Comparison of ENCODE assay signal across 28 cellular contexts in the genomic region with DNA sequence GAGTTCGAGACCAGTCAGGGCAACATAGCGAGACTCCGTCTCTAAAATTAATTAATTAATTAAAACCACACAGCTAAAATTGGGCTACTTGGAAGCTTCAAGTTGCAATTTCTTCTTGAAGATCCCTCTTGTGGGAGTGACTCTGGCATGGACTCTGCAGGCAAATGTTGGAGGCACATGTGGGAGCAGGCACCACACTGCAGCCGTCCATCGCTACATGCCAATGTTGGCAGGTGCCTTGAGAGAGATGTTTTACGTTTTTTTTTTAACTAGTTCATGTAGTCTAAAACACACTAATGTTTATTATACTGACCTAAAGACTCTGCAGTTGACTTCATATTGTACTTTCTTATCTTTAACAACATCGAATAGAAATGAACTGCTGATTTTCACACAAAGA. TPM values are rescaled to one million over a fixed set of nuclear protein-coding genes. Genes with fewer than 3 reads are reported as not detected.
DNase-seq lines count a peak whose midpoint lies in the region; TF ChIP-seq lines count a peak whose summit lies in the region.
"Had no signal": no experiment of that assay in that cellular context is flagged by ENCODE, and none has a peak within 500 bp of the region (broad histone marks: within the 10 kb centered on the region; RNA-seq: fewer than 3 reads in every experiment).

No MANE protein-coding gene starts in this region.

- H2AFZ ChIP-seq in ACC112 (ENCODE audit: low read length, unreplicated experiment), result no peak overlapping the region

- H3K4me3 Mint-ChIP-seq in activated CD4-positive, alpha-beta T cell treated with anti-CD3 and anti-CD28 coated beads, Interleukin-2, amount 10 ng/mL, durations not matched to agents 24 days and 14 days, result no peak overlapping the region
- H3K4me3 Mint-ChIP-seq: CD14-positive monocyte; CD4-positive, alpha-beta memory T cell; CD4-positive, CD25-positive, alpha-beta regulatory T cell; CD8-positive, alpha-beta memory T cell had no signal

- peak overlapping the region; percentile 65 for H3K27ac ChIP-seq in ACC112 (ENCODE audit: low read depth, low read length)
- no peak overlapping the region for H3K27ac ChIP-seq in coronary artery
- no peak overlapping the region for H3K27ac ChIP-seq in vagina
- no peak overlapping the region for H3K27ac ChIP-seq in brain microvascular endothelial cell
- H3K27ac ChIP-seq: 22Rv1, A549, BLaER1 had no signal

- H3K27me3 Mint-ChIP-seq in activated CD4-positive, alpha-beta T cell treated with anti-CD3 and anti-CD28 coated beads, Interleukin-2, amount 10 ng/mL, durations not matched to agents 24 days and 14 days, result peaks cover 40% of the 10 kb centered on the region

- peaks cover 24% of the 10 kb centered on the region for H3K4me1 Mint-ChIP-seq in activated CD4-positive, alpha-beta T cell treated with anti-CD3 and anti-CD28 coated beads, Interleukin-2, amount 10 ng/mL, durations not matched to agents 24 days and 14 days
- H3K4me1 Mint-ChIP-seq: CD4-positive, alpha-beta memory T cell; CD4-positive, CD25-positive, alpha-beta regulatory T cell; CD8-positive, alpha-beta memory T cell had no signal

- no peaks in the 10 kb centered on the region for H3K9me3 Mint-ChIP-seq in activated CD4-positive, alpha-beta T cell treated with anti-CD3 and anti-CD28 coated beads, Interleukin-2, amount 10 ng/mL, durations not matched to agents 24 days and 14 days
- H3K9me3 Mint-ChIP-seq: CD14-positive monocyte; CD4-positive, alpha-beta memory T cell had no signal

- TF ChIP-seq POLR2A in vagina (IDR thresholded peaks at IDR 0.05), result no peak

- H3K27ac Mint-ChIP-seq in activated CD4-positive, alpha-beta T cell treated with anti-CD3 and anti-CD28 coated beads, Interleukin-2, amount 10 ng/mL, durations not matched to agents 24 days and 14 days, result no peak overlapping the region
- H3K27ac Mint-ChIP-seq: CD14-positive monocyte; CD4-positive, CD25-positive, alpha-beta regulatory T cell; CD8-positive, alpha-beta memory T cell had no signal

- H3K27me3 ChIP-seq in ACC112 (ENCODE audit: insufficient read depth, low read length) (no peaks in the 10 kb centered on the region), vagina (no peaks in the 10 kb centered on the region), brain microvascular endothelial cell (replicated peaks) (no peaks in the 10 kb centered on the region)
- H3K27me3 ChIP-seq: BLaER1 had no signal

- H3K4me3 ChIP-seq in ACC112 (ENCODE audit: low read depth, low read length), result no peak overlapping the region
- no peak overlapping the region for H3K4me3 ChIP-seq in coronary artery
- no peak overlapping the region for H3K4me3 ChIP-seq in vagina
- no peak overlapping the region for H3K4me3 ChIP-seq in brain microvascular endothelial cell (ENCODE audit: low read depth, low read length)
- H3K4me3 ChIP-seq: A549, BLaER1, GM12878 had no signal

- TF ChIP-seq CTCF in coronary artery (IDR thresholded peaks at IDR 0.05), result no peak
- no peak for TF ChIP-seq CTCF in vagina (IDR thresholded peaks at IDR 0.05)
- no peak for TF ChIP-seq CTCF in brain microvascular endothelial cell (IDR thresholded peaks at IDR 0.05; ENCODE audit: low read depth, low read length, missing control alignments)

- no peaks in the 10 kb centered on the region for H3K36me3 ChIP-seq in ACC112 (ENCODE audit: insufficient read depth, low read length)
- H3K36me3 ChIP-seq in vagina, result no peaks in the 10 kb centered on the region
- no peaks in the 10 kb centered on the region for H3K36me3 ChIP-seq in brain microvascular endothelial cell (replicated peaks)
- H3K36me3 ChIP-seq: BE2C, BLaER1 had no signal

- in situ Hi-C loops in brain microvascular endothelial cell (cut with HindIII; ENCODE audit: low pct_ligation_motif_present, low sequenced_read_pairs), result no loop called here

- DNase-seq in activated CD4-positive, alpha-beta T cell treated with anti-CD3 and anti-CD28 coated beads, Interleukin-2, amount 10 ng/mL, durations not matched to agents 24 days and 14 days, result peak; percentile 21
- DNase-seq in activated CD4-positive, alpha-beta T cell treated with anti-CD3 and anti-CD28 coated beads for 4 hours, result no peak
- DNase-seq in coronary artery (ENCODE audit: low spot score) (peak; percentile 26), vagina (ENCODE audit: extremely low spot score in 2 of 2) (peak; percentile 72), HuH-7.5 (ENCODE audit: low spot score) (no peak), brain microvascular endothelial cell (no peak)
- DNase-seq: ACHN; BE2C; C1 segment of cervical spinal cord; CD4-positive, alpha-beta memory T cell; CD4-positive, CD25-positive, alpha-beta regulatory T cell; CD8-positive, alpha-beta memory T cell; COR-L47; DMS 273 treated with DMSO at 0.1 percent for 48 hours; DMS153; DMS53; DMS79; DND-41; GDM1 had no signal

- H3K9me3 ChIP-seq in vagina, result no peaks in the 10 kb centered on the region
- H3K9me3 ChIP-seq: A549, BE2C, BLaER1 had no signal

- no peaks in the 10 kb centered on the region for H3K79me2 ChIP-seq in ACC112 (ENCODE audit: control insufficient read depth, insufficient read depth, low read length, unreplicated experiment)

- intact Hi-C loops in activated CD4-positive, alpha-beta T cell treated with anti-CD3 and anti-CD28 coated beads, Interleukin-2, amount 10 ng/mL, durations not matched to agents 24 days and 14 days (cut with micrococcal nuclease), result no loop called here
- intact Hi-C loops in vagina (cut with DNase I), result no loop called here

- H3K4me1 ChIP-seq in ACC112 (ENCODE audit: control insufficient read depth, insufficient read depth, low read length, unreplicated experiment) (peaks cover 80% of the 10 kb centered on the region), vagina (peaks cover 60% of the 10 kb centered on the region)
- H3K4me1 ChIP-seq: BE2C had no signal

- no peaks in the 10 kb centered on the region for H3K36me3 Mint-ChIP-seq in activated CD4-positive, alpha-beta T cell treated with anti-CD3 and anti-CD28 coated beads, Interleukin-2, amount 10 ng/mL, durations not matched to agents 24 days and 14 days (ENCODE audit: low read depth)
- H3K36me3 Mint-ChIP-seq: CD14-positive monocyte; CD4-positive, alpha-beta memory T cell; CD4-positive, CD25-positive, alpha-beta regulatory T cell; CD8-positive, alpha-beta memory T cell had no signal

RNA-seq across cellular contexts. Expression of a gene that starts 7.9 kb away (rescaled TPM):
- total RNA-seq in activated CD4-positive, alpha-beta T cell treated with anti-CD3 and anti-CD28 coated beads, Interleukin-2, amount 10 ng/mL, durations not matched to agents 24 days and 14 days, result not detected in 2 replicates
- 1.5 TPM for total RNA-seq in vagina
- total RNA-seq: A172; CD4-positive, alpha-beta memory T cell; CD4-positive, CD25-positive, alpha-beta regulatory T cell; CD8-positive, alpha-beta memory T cell; Daoy; G401; GM12878 had no signal

RNA-seq across cellular contexts. Expression of a gene that starts 25.7 kb away (rescaled TPM):
- not detected in 2 replicates for total RNA-seq in activated CD4-positive, alpha-beta T cell treated with anti-CD3 and anti-CD28 coated beads, Interleukin-2, amount 10 ng/mL, durations not matched to agents 24 days and 14 days
- total RNA-seq in vagina, result 1.2 TPM
- total RNA-seq: A172; CD4-positive, alpha-beta memory T cell; CD4-positive, CD25-positive, alpha-beta regulatory T cell; CD8-positive, alpha-beta memory T cell; Daoy; G401; GM12878 had no signal

RNA-seq across cellular contexts. Expression of a gene that starts 41.3 kb away (rescaled TPM):
- total RNA-seq in activated CD4-positive, alpha-beta T cell treated with anti-CD3 and anti-CD28 coated beads, Interleukin-2, amount 10 ng/mL, durations not matched to agents 24 days and 14 days, result not detected in 2 replicates
- total RNA-seq in vagina, result not detected
- total RNA-seq: A172; CD4-positive, alpha-beta memory T cell; CD4-positive, CD25-positive, alpha-beta regulatory T cell; CD8-positive, alpha-beta memory T cell; G401; GM12878 had no signal

RNA-seq across cellular contexts. Expression of a gene that starts 45.0 kb away (rescaled TPM):
- total RNA-seq in activated CD4-positive, alpha-beta T cell treated with anti-CD3 and anti-CD28 coated beads, Interleukin-2, amount 10 ng/mL, durations not matched to agents 24 days and 14 days, result not detected in 2 replicates
- total RNA-seq in vagina, result 2.2 TPM
- total RNA-seq: A172; CD4-positive, alpha-beta memory T cell; CD4-positive, CD25-positive, alpha-beta regulatory T cell; CD8-positive, alpha-beta memory T cell; Daoy; G401; GM12878 had no signal

RNA-seq across cellular contexts. Expression of a gene that starts 51.7 kb away (rescaled TPM):
- 105 and 111 TPM in 2 replicates for total RNA-seq in activated CD4-positive, alpha-beta T cell treated with anti-CD3 and anti-CD28 coated beads, Interleukin-2, amount 10 ng/mL, durations not matched to agents 24 days and 14 days
- total RNA-seq in vagina, result not detected
- total RNA-seq: A172; CD4-positive, alpha-beta memory T cell; CD4-positive, CD25-positive, alpha-beta regulatory T cell; Daoy; G401 had no signal

Comparison
In these comparisons a context has a peak if more than half of its experiments do, and no peak if none do; other contexts are left out.
1. DNase-seq: peak in activated CD4-positive, alpha-beta T cell treated with anti-CD3 and anti-CD28 coated beads, Interleukin-2, amount 10 ng/mL, durations not matched to agents 24 days and 14 days (single experiment), coronary artery (single experiment) and vagina (2 of 2); none in activated CD4-positive, alpha-beta T cell treated with anti-CD3 and anti-CD28 coated beads for 4 hours (0 of 2), HuH-7.5 (single experiment) and brain microvascular endothelial cell (single experiment).